35 cellular contexts compared by ENCODE assay signal in the genomic region with DNA sequence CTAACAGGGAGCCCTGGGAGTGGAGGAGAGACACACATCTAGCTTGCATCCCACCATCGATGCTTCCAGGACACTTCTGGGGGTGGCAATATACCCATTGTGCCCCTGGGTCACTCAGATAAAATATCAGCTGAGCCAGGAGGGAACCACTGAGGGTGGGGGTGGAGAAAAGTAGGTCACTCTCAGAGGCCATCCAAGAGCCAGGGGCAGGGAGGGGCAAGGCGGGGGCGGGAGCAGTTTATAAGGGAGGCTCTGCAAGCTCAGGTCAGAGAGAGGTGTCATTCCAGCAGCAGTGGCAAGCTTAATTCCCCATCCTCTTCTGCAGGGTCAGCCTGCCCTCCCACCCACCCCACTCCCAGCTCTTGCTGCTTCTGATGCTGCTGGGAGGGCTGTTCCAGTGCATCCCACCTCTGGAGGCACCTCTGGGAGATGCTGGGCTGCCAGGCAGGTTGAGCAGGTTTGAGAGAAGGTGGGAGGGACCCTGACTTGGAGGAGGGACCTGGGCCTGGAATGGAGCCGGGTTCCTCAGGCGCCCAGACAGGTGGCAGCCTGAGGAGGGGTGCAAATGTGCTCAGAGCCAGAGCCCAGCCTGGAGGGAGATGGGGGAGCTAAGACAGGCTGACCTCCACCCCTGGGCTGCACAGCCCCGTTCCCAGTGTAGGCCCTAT. TPM values are rescaled to one million over a fixed set of nuclear protein-coding genes. Genes with fewer than 3 reads are reported as not detected.
DNase-seq lines count a peak whose midpoint lies in the region; ATAC-seq, FAIRE-seq and TF ChIP-seq lines count a peak whose summit lies in the region.
"Had no signal": no experiment of that assay in that cellular context is flagged by ENCODE, and none has a peak within 500 bp of the region (broad histone marks: within the 10 kb centered on the region; RNA-seq: fewer than 3 reads in every experiment).

No MANE protein-coding gene starts in this region.

- H3K9me3 Mint-ChIP-seq in WTC11 = no peaks in the 10 kb centered on the region
- H3K9me3 Mint-ChIP-seq in activated naive CD8-positive, alpha-beta T cell treated with anti-CD3 and anti-CD28 coated beads for 36 hours = no peaks in the 10 kb centered on the region
- H3K9me3 Mint-ChIP-seq in progenitor cell of endocrine pancreas (ENCODE audit: low read depth) = no peaks in the 10 kb centered on the region
- H3K9me3 Mint-ChIP-seq: activated CD8-positive, alpha-beta T cell treated with anti-CD3 and anti-CD28 coated beads for 36 hours; activated naive CD8-positive, alpha-beta T cell treated with anti-CD3 and anti-CD28 coated beads, Interleukin-2, amount 50 U/mL, for 24 hours; CD4-positive, alpha-beta T cell; naive B cell; stimulated activated naive B cell treated with anti-CD40 and anti-IgM and Interleukin-4, amounts not matched to agents 10 μg/mL and 1 μg/mL and 100 μg/mL, for 72 hours; T-helper 1 cell treated with Interleukin-12 subunit alpha and Interleukin-12 subunit beta and Interleukin-4 antibody, amounts not matched to agents 30 μg/mL and 1 μg/mL, for 36 hours had no signal

- H2AFZ ChIP-seq in HepG2 (ENCODE audit: low read length) = no peak overlapping the region

- H3K4me3 Mint-ChIP-seq in WTC11 = no peak overlapping the region
- no peak overlapping the region for H3K4me3 Mint-ChIP-seq in activated naive CD8-positive, alpha-beta T cell treated with anti-CD3 and anti-CD28 coated beads for 36 hours
- H3K4me3 Mint-ChIP-seq in progenitor cell of endocrine pancreas (ENCODE audit: low read depth) = no peak overlapping the region
- H3K4me3 Mint-ChIP-seq: activated CD8-positive, alpha-beta T cell treated with anti-CD3 and anti-CD28 coated beads for 36 hours; activated naive CD8-positive, alpha-beta T cell treated with anti-CD3 and anti-CD28 coated beads, Interleukin-2, amount 50 U/mL, for 24 hours; CD4-positive, alpha-beta T cell; naive B cell; stimulated activated naive B cell treated with anti-CD40 and anti-IgM and Interleukin-4, amounts not matched to agents 10 μg/mL and 1 μg/mL and 100 μg/mL, for 72 hours; T-helper 1 cell treated with Interleukin-12 subunit alpha and Interleukin-12 subunit beta and Interleukin-4 antibody, amounts not matched to agents 30 μg/mL and 1 μg/mL, for 36 hours had no signal

- H4K20me1 ChIP-seq in HepG2 (ENCODE audit: insufficient read depth, low read length) = no peaks in the 10 kb centered on the region

- TF ChIP-seq POLR2A in HepG2 (IDR thresholded peaks at IDR 0.05; ENCODE audit: insufficient read depth in 1 of 2, low read depth in 2 of 2, low read length in 2 of 2) = no peak

- peaks cover 40% of the 10 kb centered on the region for H3K4me1 ChIP-seq in HepG2 (ENCODE audit: insufficient read depth, low read length)
- H3K4me1 ChIP-seq: prostate gland, vagina had no signal

- peaks cover 6% of the 10 kb centered on the region for H3K27me3 Mint-ChIP-seq in WTC11 (ENCODE audit: low read depth)
- H3K27me3 Mint-ChIP-seq in activated naive CD8-positive, alpha-beta T cell treated with anti-CD3 and anti-CD28 coated beads for 36 hours = peaks cover 51% of the 10 kb centered on the region
- H3K27me3 Mint-ChIP-seq in progenitor cell of endocrine pancreas = peaks cover 58% of the 10 kb centered on the region

- H3K27ac ChIP-seq in HepG2 (ENCODE audit: extremely low read length, insufficient read depth, low read length) = no peak overlapping the region
- H3K27ac ChIP-seq: KMS-11, neutrophil, prostate gland, SK-N-MC, thoracic aorta, vagina had no signal

- peak; percentile 72 for ATAC-seq in WTC11
- no peak for ATAC-seq in HepG2
- ATAC-seq: activated CD8-positive, alpha-beta T cell treated with anti-CD3 and anti-CD28 coated beads for 36 hours; activated naive CD8-positive, alpha-beta T cell treated with anti-CD3 and anti-CD28 coated beads, Interleukin-2, amount 50 U/mL, for 24 hours; sciatic nerve; stimulated activated naive B cell treated with anti-CD40 and anti-IgM and Interleukin-4, amounts not matched to agents 10 μg/mL and 1 μg/mL and 100 μg/mL, for 72 hours had no signal

- no peak for FAIRE-seq in HepG2 (lab: Jason Lieb, UNC)
- FAIRE-seq: H54, HTR-8/SVneo had no signal

- no peak for TF ChIP-seq CTCF in WTC11 (IDR thresholded peaks at IDR 0.05)
- TF ChIP-seq CTCF in HepG2 (CRISPR knock-in tag; IDR thresholded peaks at IDR 0.05) = no peak
- no peak for TF ChIP-seq CTCF in progenitor cell of endocrine pancreas (IDR thresholded peaks at IDR 0.05; ENCODE audit: unreplicated experiment)

- in situ Hi-C loops in HepG2 (cut with HindIII; ENCODE audit: extremely low pct_ligation_motif_present, low pct_unique_long_range_greater_than_20kb) = no loop called here

- 13% methylated on average over 2 of the region's 6 CpGs for WGBS in HepG2 (ENCODE audit: low lambda C conversion rate)

- no peak overlapping the region for H3K9ac ChIP-seq in HepG2 (ENCODE audit: insufficient read depth, low read depth, low read length)
- H3K9ac ChIP-seq: KMS-11 had no signal

- H3K4me1 Mint-ChIP-seq in WTC11 = peaks cover 25% of the 10 kb centered on the region
- H3K4me1 Mint-ChIP-seq in activated naive CD8-positive, alpha-beta T cell treated with anti-CD3 and anti-CD28 coated beads for 36 hours = no peaks in the 10 kb centered on the region
- H3K4me1 Mint-ChIP-seq in progenitor cell of endocrine pancreas (ENCODE audit: low read depth) = peaks cover 9% of the 10 kb centered on the region
- H3K4me1 Mint-ChIP-seq: activated naive CD8-positive, alpha-beta T cell treated with anti-CD3 and anti-CD28 coated beads, Interleukin-2, amount 50 U/mL, for 24 hours had no signal

- POLR2A ChIA-PET in WTC11 (lab: Charles Lee) = interaction anchor here (1.0 kb wide), 1 partner anchor 15 kb away, joined by 4 read pairs; no protein-coding TSS in a partner anchor
- POLR2A ChIA-PET in HepG2 (lab: Yijun Ruan, JAX) = interaction anchor here (1.2 kb wide), 1 partner anchor 49 kb away, joined by 3 read pairs; a partner anchor contains a TSS

- DNase-seq in DMS153 (lab: John Stamatoyannopoulos, UW) (peak; percentile 34), DMS153 treated with DMSO at 0.1 percent for 48 hours (lab: John Stamatoyannopoulos, UW; ENCODE audit: unreplicated experiment) (no peak), WTC11 (ENCODE audit: low spot score) (no peak), HepG2 (ENCODE audit: low spot score) (no peak), NCI-H82 treated with DMSO at 0.1 percent for 48 hours (lab: John Stamatoyannopoulos, UW; ENCODE audit: unreplicated experiment) (no peak), progenitor cell of endocrine pancreas (ENCODE audit: low spot score, unreplicated experiment) (no peak)
- no peak for DNase-seq in activated naive CD8-positive, alpha-beta T cell treated with anti-CD3 and anti-CD28 coated beads for 36 hours
- DNase-seq: activated CD4-positive, alpha-beta T cell treated with anti-CD3 and anti-CD28 coated beads for 1 hour; activated CD8-positive, alpha-beta T cell treated with anti-CD3 and anti-CD28 coated beads for 36 hours; activated effector memory CD4-positive, alpha-beta T cell treated with Interleukin-2 at 50 U/mL for 16 hours; activated naive CD8-positive, alpha-beta T cell treated with anti-CD3 and anti-CD28 coated beads, Interleukin-2, amount 50 U/mL, for 24 hours; activated T-cell treated with anti-CD3 and anti-CD28 coated beads for 4 hours; caudate nucleus; CD4-positive, alpha-beta T cell; DMS 273 treated with DMSO at 0.1 percent for 48 hours; hypothalamus; MM.1S; naive B cell; NCI-H1436 treated with DMSO at 0.1 percent for 48 hours; NCI-H2171; NCI-H524; stimulated activated naive B cell treated with anti-CD40 and anti-IgM and Interleukin-4, amounts not matched to agents 10 μg/mL and 1 μg/mL and 100 μg/mL, for 72 hours had no signal

- TF ChIP-seq RAD21 in Ishikawa (IDR thresholded peaks at IDR 0.05; ENCODE audit: low read depth) = no peak
- TF ChIP-seq RAD21 in HepG2 (CRISPR knock-in tag; IDR thresholded peaks at IDR 0.05) = no peak

- TF ChIP-seq EP300 in Ishikawa (IDR thresholded peaks at IDR 0.05; ENCODE audit: borderline replicate concordance) (0 out of 2 replicates have a peak, but pooled peaks have one; percentile 12), HepG2 (IDR thresholded peaks at IDR 0.05; ENCODE audit: low read depth in 2 of 2, low read length in 2 of 2) (no peak), HepG2 (CRISPR knock-in tag; IDR thresholded peaks at IDR 0.05; ENCODE audit: borderline replicate concordance) (no peak)

- no TSS peak for BruUV-seq in HepG2 (replicated peaks; lab: Mats Ljungman, UMichigan)

- H3K36me3 ChIP-seq in HepG2 (replicated peaks in 1 of 2; ENCODE audit: control insufficient read depth in 1 of 2, insufficient read depth in 2 of 2, low read length in 2 of 2) = no peaks in the 10 kb centered on the region
- H3K36me3 ChIP-seq: neutrophil, prostate gland, thoracic aorta, vagina had no signal

- H3K9me3 ChIP-seq in HepG2 (ENCODE audit: low read length) = no peaks in the 10 kb centered on the region
- H3K9me3 ChIP-seq: neutrophil, prostate gland, thoracic aorta, vagina had no signal

- intact Hi-C loops in HepG2 (cut with micrococcal nuclease; ENCODE audit: unreplicated experiment) = no loop called here

- H3K79me2 ChIP-seq in HepG2 (ENCODE audit: insufficient read depth, low read length) = no peaks in the 10 kb centered on the region

- peaks cover 4 to 28% of the 10 kb centered on the region in 2 experiments; a peak in 2 of 5 replicates for H3K27me3 ChIP-seq in HepG2 (ENCODE audit: control insufficient read depth in 1 of 2, insufficient read depth in 2 of 2, low read length in 2 of 2)
- H3K27me3 ChIP-seq: vagina had no signal

- H3K4me3 ChIP-seq in HepG2 (replicated peaks in 1 of 3; ENCODE audit: insufficient read depth in 1 of 3, low read depth in 2 of 3, low read length in 3 of 3) = no peak overlapping the region
- H3K4me3 ChIP-seq: prostate gland, SK-N-MC, thoracic aorta, vagina had no signal

- CTCF ChIA-PET in WTC11 (lab: Charles Lee) (interaction anchor here (0.9 to 7.6 kb wide), 7 partner anchors 13 to 177 kb away, joined by 3 to 82 read pairs (median 5); a partner anchor contains a TSS), HepG2 (lab: Yijun Ruan, JAX; ENCODE audit: low intra/inter-chr PET ratio, low total read pairs) (no interaction called here)

- peak overlapping the region; percentile 68; the same call in 1 of the 2 replicates for H3K4me2 ChIP-seq in HepG2 (ENCODE audit: low read depth, low read length)
- H3K4me2 ChIP-seq: KMS-11 had no signal

- H3K27ac Mint-ChIP-seq in WTC11 (no peak overlapping the region), progenitor cell of endocrine pancreas (no peak overlapping the region)
- no peak overlapping the region for H3K27ac Mint-ChIP-seq in activated naive CD8-positive, alpha-beta T cell treated with anti-CD3 and anti-CD28 coated beads for 36 hours
- H3K27ac Mint-ChIP-seq: activated CD8-positive, alpha-beta T cell treated with anti-CD3 and anti-CD28 coated beads for 36 hours; activated naive CD8-positive, alpha-beta T cell treated with anti-CD3 and anti-CD28 coated beads, Interleukin-2, amount 50 U/mL, for 24 hours; CD4-positive, alpha-beta T cell; stimulated activated naive B cell treated with anti-CD40 and anti-IgM and Interleukin-4, amounts not matched to agents 10 μg/mL and 1 μg/mL and 100 μg/mL, for 72 hours; T-helper 1 cell treated with Interleukin-12 subunit alpha and Interleukin-12 subunit beta and Interleukin-4 antibody, amounts not matched to agents 30 μg/mL and 1 μg/mL, for 36 hours had no signal

- no peaks in the 10 kb centered on the region for H3K36me3 Mint-ChIP-seq in WTC11
- no peaks in the 10 kb centered on the region for H3K36me3 Mint-ChIP-seq in activated naive CD8-positive, alpha-beta T cell treated with anti-CD3 and anti-CD28 coated beads for 36 hours
- no peaks in the 10 kb centered on the region for H3K36me3 Mint-ChIP-seq in progenitor cell of endocrine pancreas (ENCODE audit: insufficient read depth)
- H3K36me3 Mint-ChIP-seq: naive B cell; stimulated activated naive B cell treated with anti-CD40 and anti-IgM and Interleukin-4, amounts not matched to agents 10 μg/mL and 1 μg/mL and 100 μg/mL, for 72 hours had no signal

RNA-seq across cellular contexts. Expression of a gene that starts 20.1 kb away (rescaled TPM):
- 2.1 to 4.6 TPM (median 2.3 TPM) in 3 replicates for total RNA-seq in WTC11 (2021)
- 0.07 TPM in 2 replicates for total RNA-seq in HepG2 (2016; rRNA removed; fragmentation: Illumina TruSeq; extraction: Trizol)
- total RNA-seq in HepG2 (2016; cell fraction: cytosol; rRNA removed; fragmentation: Illumina TruSeq; extraction: Trizol; ENCODE audit: low read depth) = not detected in 2 replicates
- total RNA-seq in HepG2 (2016; cell fraction: insoluble cytoplasmic fraction; rRNA removed; fragmentation: Illumina TruSeq; extraction: Trizol) = 0.09 TPM in 1 of 2 replicates, not detected in the other
- total RNA-seq in HepG2 (2016; cell fraction: membrane; rRNA removed; fragmentation: Illumina TruSeq; extraction: Trizol) = 0.10 TPM in 1 of 2 replicates, not detected in the other
- total RNA-seq in HepG2 (2016; cell fraction: nucleus; rRNA removed; fragmentation: Illumina TruSeq; extraction: Trizol) = 0.13 and 0.22 TPM in 2 replicates
- polyA plus RNA-seq in HepG2 (2011; rRNA removed) = 0.20 and 0.26 TPM in 2 replicates
- polyA plus RNA-seq in HepG2 (2011; cell fraction: cytosol; rRNA removed) = 0.15 and 0.16 TPM in 2 replicates
- 0.87 and 1.6 TPM in 2 replicates for polyA plus RNA-seq in HepG2 (2011; cell fraction: nucleus; rRNA removed)
- polyA plus RNA-seq in HepG2 (2012) = 0.09 and 0.21 TPM in 2 replicates
- polyA plus RNA-seq in HepG2 (2016; cell fraction: cytosol; fragmentation: Illumina TruSeq; extraction: Trizol; ENCODE audit: low read depth) = 0.05 and 0.09 TPM in 2 replicates
- polyA plus RNA-seq in HepG2 (2016; cell fraction: insoluble cytoplasmic fraction; fragmentation: Illumina TruSeq; extraction: Trizol; ENCODE audit: low read depth) = 0.08 TPM in 1 of 2 replicates, not detected in the other
- polyA plus RNA-seq in HepG2 (2016; cell fraction: membrane; fragmentation: Illumina TruSeq; extraction: Trizol; ENCODE audit: low read depth) = 0.16 TPM in 1 of 2 replicates, not detected in the other
- polyA plus RNA-seq in HepG2 (2016; cell fraction: nucleus; fragmentation: Illumina TruSeq; extraction: Trizol; ENCODE audit: insufficient read depth, low read depth) = not detected in 2 replicates
- 1.3 TPM in 1 of 2 replicates, not detected in the other for polyA minus RNA-seq in HepG2 (2011; rRNA and poly(A)+ RNA removed; ENCODE audit: low replicate concordance)
- polyA minus RNA-seq in HepG2 (2011; cell fraction: cytosol; rRNA and poly(A)+ RNA removed) = not detected in 2 replicates
- 0.13 TPM in 1 of 2 replicates, not detected in the other for polyA minus RNA-seq in HepG2 (2011; cell fraction: nucleus; rRNA and poly(A)+ RNA removed)
- total RNA-seq in activated naive CD8-positive, alpha-beta T cell treated with anti-CD3 and anti-CD28 coated beads for 36 hours = not detected
- total RNA-seq in progenitor cell of endocrine pancreas = not detected in 2 replicates
- total RNA-seq: A172; activated CD8-positive, alpha-beta T cell treated with anti-CD3 and anti-CD28 coated beads for 36 hours; CD4-positive, alpha-beta T cell; RPMI7951; sciatic nerve; thoracic aorta; vagina had no signal

RNA-seq across cellular contexts. Expression of a gene that starts 49.2 kb away (rescaled TPM):
- total RNA-seq in WTC11 (2021) (9.6 to 19.2 TPM (median 10.2 TPM) in 3 replicates), HepG2 (2016; rRNA removed; fragmentation: Illumina TruSeq; extraction: Trizol) (18.0 and 27.7 TPM in 2 replicates), progenitor cell of endocrine pancreas (1.3 and 2.0 TPM in 2 replicates)
- total RNA-seq in HepG2 (2016; cell fraction: cytosol; rRNA removed; fragmentation: Illumina TruSeq; extraction: Trizol; ENCODE audit: low read depth) = 8.5 and 8.9 TPM in 2 replicates
- total RNA-seq in HepG2 (2016; cell fraction: insoluble cytoplasmic fraction; rRNA removed; fragmentation: Illumina TruSeq; extraction: Trizol) = 14.9 and 26.2 TPM in 2 replicates
- total RNA-seq in HepG2 (2016; cell fraction: membrane; rRNA removed; fragmentation: Illumina TruSeq; extraction: Trizol) = 21.1 and 23.2 TPM in 2 replicates
- total RNA-seq in HepG2 (2016; cell fraction: nucleus; rRNA removed; fragmentation: Illumina TruSeq; extraction: Trizol) = 32.0 and 35.5 TPM in 2 replicates
- 16.7 and 16.8 TPM in 2 replicates for polyA plus RNA-seq in HepG2 (2011; rRNA removed)
- polyA plus RNA-seq in HepG2 (2011; cell fraction: cytosol; rRNA removed) = 12.0 and 21.9 TPM in 2 replicates
- 46.9 and 60.7 TPM in 2 replicates for polyA plus RNA-seq in HepG2 (2011; cell fraction: nucleus; rRNA removed)
- 10.6 and 15.7 TPM in 2 replicates for polyA plus RNA-seq in HepG2 (2012)
- 6.1 and 8.0 TPM in 2 replicates for polyA plus RNA-seq in HepG2 (2016; cell fraction: cytosol; fragmentation: Illumina TruSeq; extraction: Trizol; ENCODE audit: low read depth)
- polyA plus RNA-seq in HepG2 (2016; cell fraction: insoluble cytoplasmic fraction; fragmentation: Illumina TruSeq; extraction: Trizol; ENCODE audit: low read depth) = 14.9 and 20.6 TPM in 2 replicates
- 16.2 and 17.5 TPM in 2 replicates for polyA plus RNA-seq in HepG2 (2016; cell fraction: membrane; fragmentation: Illumina TruSeq; extraction: Trizol; ENCODE audit: low read depth)
- 52.2 and 57.1 TPM in 2 replicates for polyA plus RNA-seq in HepG2 (2016; cell fraction: nucleus; fragmentation: Illumina TruSeq; extraction: Trizol; ENCODE audit: insufficient read depth, low read depth)
- polyA minus RNA-seq in HepG2 (2011; rRNA and poly(A)+ RNA removed; ENCODE audit: low replicate concordance) = 32.5 and 65.2 TPM in 2 replicates
- 8.6 and 15.6 TPM in 2 replicates for polyA minus RNA-seq in HepG2 (2011; cell fraction: cytosol; rRNA and poly(A)+ RNA removed)
- 36.6 and 46.4 TPM in 2 replicates for polyA minus RNA-seq in HepG2 (2011; cell fraction: nucleus; rRNA and poly(A)+ RNA removed)
- total RNA-seq in activated naive CD8-positive, alpha-beta T cell treated with anti-CD3 and anti-CD28 coated beads for 36 hours = under 1 TPM; 0.25 to 0.28 TPM
- total RNA-seq: CD4-positive, alpha-beta T cell had no signal
